Comparison of ENCODE assay signal across 4 cellular contexts in genomic region chr19:256804-257203, GRCh38. TPM values are rescaled to one million over a fixed set of nuclear protein-coding genes. Genes with fewer than 3 reads are reported as not detected.
"Had no signal": no experiment of that assay in that cellular context is flagged by ENCODE, and none has a peak within 500 bp of the region (broad histone marks: within the 10 kb centered on the region; RNA-seq: fewer than 3 reads in every experiment).

No MANE protein-coding gene starts in this region.

RNA-seq across cellular contexts. Expression of gene PLPP2, which starts 34.4 kb away (rescaled TPM):
- total RNA-seq: activated CD8-positive, alpha-beta memory T cell treated with anti-CD3 and anti-CD28 coated beads for 36 hours; activated CD8-positive, alpha-beta memory T cell treated with anti-CD3 and anti-CD28 coated beads, Interleukin-2, amount 10 ng/mL, durations not matched to agents 7 days and 5 days; activated CD8-positive, alpha-beta T cell treated with anti-CD3 and anti-CD28 coated beads, Interleukin-2, amount 10 ng/mL, durations not matched to agents 7 days and 5 days; T-helper 2 cell treated with Interferon-gamma antibody and Interleukin-4, amounts not matched to agents 100 ng/mL and 5 ng/mL, for 36 hours had no signal
